8 cellular contexts compared by ENCODE assay signal in genomic region chr17:7717756-7718350, GRCh38. TPM values are rescaled to one million over a fixed set of nuclear protein-coding genes. Genes with fewer than 3 reads are reported as not detected.
DNase-seq lines count a peak whose midpoint lies in the region; ATAC-seq, FAIRE-seq and TF ChIP-seq lines count a peak whose summit lies in the region.

No MANE protein-coding gene starts in this region.

- H2BK120ac ChIP-seq in H1 (replicated peaks; ENCODE audit: low read depth, low read length): no peak overlapping the region

- H3K4me3 Mint-ChIP-seq in neural crest cell: peak overlapping the region; percentile 91

- H3K9ac ChIP-seq in H1 (replicated peaks in 1 of 4; ENCODE audit: extremely low read depth in 1 of 4, low read depth in 3 of 4, low read length in 3 of 4): no peak overlapping the region

- POLR2A ChIA-PET in H1 (lab: Charles Lee; ENCODE audit: partially characterized antibody): interaction anchor here (1.0 to 8.8 kb wide), 7 partner anchors 12 to 139 kb away, joined by 3 to 88 read pairs (median 5); partner anchors contain the start of genes ATP1B2, EFNB3, NAA38 and SOX15

- no peak overlapping the region for H3K4ac ChIP-seq in H1 (replicated peaks; ENCODE audit: insufficient read length, low read depth, low read length)

- CTCF ChIA-PET in H1 (lab: Charles Lee; ENCODE audit: partially characterized antibody): interaction anchor here (0.6 to 10.1 kb wide), 6 partner anchors 13 to 408 kb away, joined by 3 to 86 read pairs (median 25); partner anchors contain the start of genes EFNB3, SHBG, TP53 and WRAP53

- no peak for TF ChIP-seq EP300 in H1 (IDR thresholded peaks at IDR 0.05; ENCODE audit: borderline replicate concordance in 1 of 2, low read depth in 2 of 2, low read length in 2 of 2)

- no peaks in the 10 kb centered on the region; the same call in 1 of the 2 replicates for H3K79me1 ChIP-seq in H1 (ENCODE audit: low read depth, low read length)

- no peak overlapping the region for H3K18ac ChIP-seq in H1 (ENCODE audit: extremely low read depth, low read length)

- H3K27me3 Mint-ChIP-seq in neural crest cell (ENCODE audit: low read depth): peaks cover 56% of the 10 kb centered on the region

- no peak for TF ChIP-seq RAD21 in H1 (IDR thresholded peaks at IDR 0.05 in 1 of 2, conservative IDR thresholded peaks at IDR 0.05 in 1 of 2; ENCODE audit: low read depth in 2 of 2, low read length in 2 of 2)

- H4K20me1 ChIP-seq in H1 (replicated peaks in 1 of 2; ENCODE audit: control insufficient read depth in 1 of 2, insufficient read depth in 2 of 2, low read length in 2 of 2): no peaks in the 10 kb centered on the region

- no peak overlapping the region for H3K56ac ChIP-seq in H1 (replicated peaks; ENCODE audit: insufficient read length, low read depth, low read length)

- no peaks in the 10 kb centered on the region for H3K9me3 ChIP-seq in H1 (ENCODE audit: insufficient read depth in 2 of 2, low read depth in 1 of 2, low read length in 1 of 2)

- TF ChIP-seq POLR2A in GM12891 (IDR thresholded peaks at IDR 0.05; ENCODE audit: low read depth, low read length): no peak
- TF ChIP-seq POLR2A in H1 (IDR thresholded peaks at IDR 0.05; ENCODE audit: control extremely low read depth in 1 of 2, low read depth in 2 of 2, low read length in 2 of 2): no peak

- H3K4me1 Mint-ChIP-seq in neural crest cell: peaks cover 45% of the 10 kb centered on the region

- no peak overlapping the region for H2AFZ ChIP-seq in H1 (ENCODE audit: low read length)

- DNase-seq in GM12891 (ENCODE audit: insufficient read length, low spot score): no peak
- peak; percentile 53 for DNase-seq in OCI-M1 (lab: John Stamatoyannopoulos, UW)
- no peak for DNase-seq in H1 (ENCODE audit: low read depth in 1 of 2, low spot score in 2 of 2)
- no peak for DNase-seq in neural crest cell (ENCODE audit: low read depth, low spot score)
- DNase-seq in NCI-H2107 (lab: John Stamatoyannopoulos, UW): no peak
- no peak for DNase-seq in GM19238 (ENCODE audit: insufficient read length, low spot score)

- no peaks in the 10 kb centered on the region for H3K36me3 ChIP-seq in H1 (ENCODE audit: control insufficient read depth in 2 of 4, insufficient read depth in 4 of 4, low read length in 3 of 4)

- H3K14ac ChIP-seq in H1 (ENCODE audit: insufficient read length): no peak overlapping the region

- no peak overlapping the region for H2BK12ac ChIP-seq in H1 (ENCODE audit: low read depth, low read length)

- ATAC-seq in HG03280 (IDR thresholded peaks at IDR 0.05; ENCODE audit: unreplicated experiment): no peak
- ATAC-seq in GM21360 (IDR thresholded peaks at IDR 0.05; ENCODE audit: unreplicated experiment): no peak

- H3K27ac Mint-ChIP-seq in neural crest cell (ENCODE audit: unreplicated experiment): no peak overlapping the region

- no peaks in the 10 kb centered on the region for H3K9me3 Mint-ChIP-seq in neural crest cell

- peaks cover 5 to 17% (median 9%) of the 10 kb centered on the region in 4 experiments for H3K4me1 ChIP-seq in H1 (replicated peaks in 1 of 4; ENCODE audit: control insufficient read depth in 3 of 4, insufficient read depth in 4 of 4, low read length in 3 of 4)

- no peak overlapping the region for H4K5ac ChIP-seq in H1 (ENCODE audit: insufficient read length, low read depth, low read length)

- no peak overlapping the region for H4K91ac ChIP-seq in H1 (replicated peaks; ENCODE audit: insufficient read length, low read length)

- H2BK20ac ChIP-seq in H1 (ENCODE audit: low read length): no peak overlapping the region

- H3K23me2 ChIP-seq in H1 (ENCODE audit: low read depth, low read length): peaks cover 9% of the 10 kb centered on the region

- no peak overlapping the region; the same call in 1 of the 2 replicates for H4K8ac ChIP-seq in H1 (ENCODE audit: extremely low read depth, insufficient read depth, low read length)

- peak overlapping the region; percentile 54 to 81 (median 71) for H3K4me3 ChIP-seq in H1 (ENCODE audit: extremely low read depth in 1 of 4, insufficient read depth in 2 of 4, low read depth in 3 of 4, low read length in 4 of 4)

- WGBS in H1 (ENCODE audit: extremely low coverage in 1 of 2, insufficient coverage in 1 of 2, insufficient read length in 1 of 2, insufficient replicate concordance in 2 of 2, low coverage in 1 of 2, low lambda C conversion rate in 2 of 2, missing lambda C conversion rate in 1 of 2), 2 experiments: 23% methylated on average over 11 of the region's 16 CpGs; no CpG with 5 or more reads in 1 of the 2 experiments

- TF ChIP-seq CTCF in H1 (IDR thresholded peaks at IDR 0.05; ENCODE audit: control extremely low read depth in 1 of 3, insufficient read depth in 1 of 3, low read depth in 1 of 3, low read length in 3 of 3) (no peak), neural crest cell (conservative IDR thresholded peaks at IDR 0.05) (no peak)

- no peak overlapping the region for H3K23ac ChIP-seq in H1 (ENCODE audit: insufficient read length)

- no peak overlapping the region for H2BK15ac ChIP-seq in H1 (ENCODE audit: low read length)

- H3K4me2 ChIP-seq in H1 (ENCODE audit: insufficient read depth in 1 of 2, low read depth in 2 of 2, low read length in 2 of 2): peak overlapping the region; percentile 70 to 93

- H3K27me3 ChIP-seq in H1 (replicated peaks in 1 of 4; ENCODE audit: control insufficient read depth in 3 of 4, extremely low read depth in 1 of 4, insufficient read depth in 3 of 4, low read length in 3 of 4): peaks cover 0 to 14% (median 7%) of the 10 kb centered on the region in 4 experiments; a peak in 3 of 7 replicates

- H3K79me2 ChIP-seq in H1 (ENCODE audit: control insufficient read depth in 1 of 2, insufficient read depth in 2 of 2, low read length in 2 of 2): no peaks in the 10 kb centered on the region

- no peak overlapping the region for H3K27ac ChIP-seq in H1 (ENCODE audit: low read depth, low read length)

- H2AK5ac ChIP-seq in H1 (ENCODE audit: low read depth, low read length): no peak overlapping the region

- no peak overlapping the region for H2BK5ac ChIP-seq in H1 (ENCODE audit: low read depth, low read length)

- FAIRE-seq in GM12891 (lab: Jason Lieb, UNC) (peak; percentile 56), H1 (lab: Jason Lieb, UNC) (no peak)

- H3K36me3 Mint-ChIP-seq in neural crest cell (ENCODE audit: low read depth): no peaks in the 10 kb centered on the region

TF ChIP-seq in GM12891, 5 proteins besides CTCF, POLR2A, EP300 and RAD21:
- TF ChIP-seq POU2F2 (IDR thresholded peaks at IDR 0.05; ENCODE audit: low read depth, low read length): no peak

TF ChIP-seq in H1, 55 proteins besides CTCF, POLR2A, EP300 and RAD21 (continues in another document):
- TF ChIP-seq RBBP5 (IDR thresholded peaks at IDR 0.05; ENCODE audit: borderline replicate concordance, low read depth, low read length) (no peak), HDAC2 (IDR thresholded peaks at IDR 0.05; ENCODE audit: borderline replicate concordance in 1 of 2, low read depth in 2 of 2, low read length in 2 of 2) (0 out of 4 replicates have a peak, but pooled peaks of 1 of the 2 experiments have one; percentile 54)

RNA-seq across cellular contexts. Expression of gene DNAH2, which starts 0.3 kb away (rescaled TPM):
- polyA plus RNA-seq in GM12891 (2012; ENCODE audit: low read depth, missing spikeins): not detected
- 0.13 and 0.21 TPM in 2 replicates for total RNA-seq in H1 (2021; fragmentation: NEBNext Ultra II Directional; extraction: Animal tissue kit (Norgen Biotek cat#: 25700))
- 0.18 and 0.25 TPM in 2 replicates for polyA plus RNA-seq in H1 (2011; rRNA removed)
- 0.27 TPM for polyA plus RNA-seq in H1 (2011; cell fraction: cytosol; rRNA removed)
- polyA plus RNA-seq in H1 (2011; cell fraction: nucleus; rRNA removed): 0.86 TPM
- polyA plus RNA-seq in H1 (2012, experiment 1 of 2): 0.04 to 0.18 TPM (median 0.11 TPM) in 4 replicates
- polyA plus RNA-seq in H1 (2012, experiment 2 of 2): 0.13 TPM
- 0.12 TPM for polyA plus RNA-seq in H1 (2013, experiment 1 of 2)
- polyA plus RNA-seq in H1 (2013, experiment 2 of 2): 0.06 TPM
- 0.32 and 0.50 TPM in 2 replicates for polyA minus RNA-seq in H1 (2011; rRNA and poly(A)+ RNA removed)
- 0.44 TPM for polyA minus RNA-seq in H1 (2011; cell fraction: cytosol; rRNA and poly(A)+ RNA removed)
- polyA minus RNA-seq in H1 (2011; cell fraction: nucleus; rRNA and poly(A)+ RNA removed): 0.50 TPM
- total RNA-seq in neural crest cell: 0.16 and 0.27 TPM in 2 replicates

RNA-seq across cellular contexts. Expression of gene EFNB3, which starts 12.9 kb away (rescaled TPM):
- not detected for polyA plus RNA-seq in GM12891 (2012; ENCODE audit: low read depth, missing spikeins)
- total RNA-seq in H1 (2021; fragmentation: NEBNext Ultra II Directional; extraction: Animal tissue kit (Norgen Biotek cat#: 25700)): 15.0 and 16.0 TPM in 2 replicates
- 27.1 and 27.3 TPM in 2 replicates for polyA plus RNA-seq in H1 (2011; rRNA removed)
- polyA plus RNA-seq in H1 (2011; cell fraction: cytosol; rRNA removed): 19.9 TPM
- 40.5 TPM for polyA plus RNA-seq in H1 (2011; cell fraction: nucleus; rRNA removed)
- polyA plus RNA-seq in H1 (2012, experiment 1 of 2): 15.2 to 17.2 TPM (median 16.3 TPM) in 4 replicates
- 20.2 TPM for polyA plus RNA-seq in H1 (2012, experiment 2 of 2)
- 18.0 TPM for polyA plus RNA-seq in H1 (2013, experiment 1 of 2)
- 18.9 TPM for polyA plus RNA-seq in H1 (2013, experiment 2 of 2)
- 14.9 and 18.5 TPM in 2 replicates for polyA minus RNA-seq in H1 (2011; rRNA and poly(A)+ RNA removed)
- polyA minus RNA-seq in H1 (2011; cell fraction: cytosol; rRNA and poly(A)+ RNA removed): 8.7 TPM
- polyA minus RNA-seq in H1 (2011; cell fraction: nucleus; rRNA and poly(A)+ RNA removed): 9.7 TPM
- 25.3 and 25.5 TPM in 2 replicates for total RNA-seq in neural crest cell

RNA-seq across cellular contexts. Expression of gene WRAP53, which starts 29.6 kb away (rescaled TPM):
- polyA plus RNA-seq in GM12891 (2012; ENCODE audit: low read depth, missing spikeins): 14.5 TPM
- total RNA-seq in H1 (2021; fragmentation: NEBNext Ultra II Directional; extraction: Animal tissue kit (Norgen Biotek cat#: 25700)): 29.3 and 30.1 TPM in 2 replicates
- polyA plus RNA-seq in H1 (2011; rRNA removed): 29.2 and 38.4 TPM in 2 replicates
- polyA plus RNA-seq in H1 (2011; cell fraction: cytosol; rRNA removed): 24.4 TPM
- 42.9 TPM for polyA plus RNA-seq in H1 (2011; cell fraction: nucleus; rRNA removed)
- polyA plus RNA-seq in H1 (2012, experiment 1 of 2): 23.4 to 35.3 TPM (median 32.4 TPM) in 4 replicates
- 38.6 TPM for polyA plus RNA-seq in H1 (2012, experiment 2 of 2)
- polyA plus RNA-seq in H1 (2013, experiment 1 of 2): 21.8 TPM
- 19.4 TPM for polyA plus RNA-seq in H1 (2013, experiment 2 of 2)
- polyA minus RNA-seq in H1 (2011; rRNA and poly(A)+ RNA removed): 14.3 and 16.1 TPM in 2 replicates
- polyA minus RNA-seq in H1 (2011; cell fraction: cytosol; rRNA and poly(A)+ RNA removed): 12.0 TPM
- 10.0 TPM for polyA minus RNA-seq in H1 (2011; cell fraction: nucleus; rRNA and poly(A)+ RNA removed)
- total RNA-seq in neural crest cell: 35.7 and 41.1 TPM in 2 replicates

RNA-seq across cellular contexts. Expression of gene TP53, which starts 30.6 kb away (rescaled TPM):
- 65.0 TPM for polyA plus RNA-seq in GM12891 (2012; ENCODE audit: low read depth, missing spikeins)
- total RNA-seq in H1 (2021; fragmentation: NEBNext Ultra II Directional; extraction: Animal tissue kit (Norgen Biotek cat#: 25700)): 198 and 210 TPM in 2 replicates
- 143 and 149 TPM in 2 replicates for polyA plus RNA-seq in H1 (2011; rRNA removed)
- 84.3 TPM for polyA plus RNA-seq in H1 (2011; cell fraction: cytosol; rRNA removed)
- polyA plus RNA-seq in H1 (2011; cell fraction: nucleus; rRNA removed): 102 TPM
- 174 to 217 TPM (median 194 TPM) in 4 replicates for polyA plus RNA-seq in H1 (2012, experiment 1 of 2)
- polyA plus RNA-seq in H1 (2012, experiment 2 of 2): 263 TPM
- polyA plus RNA-seq in H1 (2013, experiment 1 of 2): 192 TPM
- 190 TPM for polyA plus RNA-seq in H1 (2013, experiment 2 of 2)
- 136 TPM in 2 replicates for polyA minus RNA-seq in H1 (2011; rRNA and poly(A)+ RNA removed)
- 107 TPM for polyA minus RNA-seq in H1 (2011; cell fraction: cytosol; rRNA and poly(A)+ RNA removed)
- 55.7 TPM for polyA minus RNA-seq in H1 (2011; cell fraction: nucleus; rRNA and poly(A)+ RNA removed)
- 135 and 150 TPM in 2 replicates for total RNA-seq in neural crest cell
